Comparison of ENCODE assay signal across 21 cellular contexts in genomic region chr12:62827042-62827441, GRCh38.
DNase-seq lines count a peak whose midpoint lies in the region; ATAC-seq and TF ChIP-seq lines count a peak whose summit lies in the region.
"Had no signal": no experiment of that assay in that cellular context is flagged by ENCODE, and none has a peak within 500 bp of the region (broad histone marks: within the 10 kb centered on the region; RNA-seq: fewer than 3 reads in every experiment).

No MANE protein-coding gene starts in this region.

- H3K27ac Mint-ChIP-seq in chondrocyte (ENCODE audit: unreplicated experiment) (no peak overlapping the region), neural progenitor cell (no peak overlapping the region)
- H3K27ac Mint-ChIP-seq in T-helper 2 cell treated with Interferon-gamma antibody and Interleukin-4, amounts not matched to agents 5 μg/mL and 100 μg/mL, for 36 hours = no peak overlapping the region
- H3K27ac Mint-ChIP-seq: IgD-negative memory B cell; natural killer cell treated with Interleukin-12 subunit alpha and Interleukin-12 subunit beta and Interleukin-15 and Interleukin-18, amount 100 ng/mL, for 72 hours; T-cell had no signal

- H3K4me1 Mint-ChIP-seq in chondrocyte (ENCODE audit: low read depth) = peaks cover 6% of the 10 kb centered on the region
- peaks cover 2% of the 10 kb centered on the region for H3K4me1 Mint-ChIP-seq in neural progenitor cell
- H3K4me1 Mint-ChIP-seq in T-helper 2 cell treated with Interferon-gamma antibody and Interleukin-4, amounts not matched to agents 5 μg/mL and 100 μg/mL, for 36 hours (ENCODE audit: low read depth) = no peaks in the 10 kb centered on the region
- H3K4me1 Mint-ChIP-seq: IgD-negative memory B cell, T-cell had no signal

- H3K27me3 ChIP-seq in GM06990 (replicated peaks; ENCODE audit: control insufficient read depth, insufficient read depth, low read length) = no peaks in the 10 kb centered on the region; the same call in 1 of the 2 replicates
- H3K27me3 ChIP-seq in Loucy (ENCODE audit: insufficient read depth, low read length, poor library complexity, severe bottlenecking) = no peaks in the 10 kb centered on the region
- no peaks in the 10 kb centered on the region for H3K27me3 ChIP-seq in neural progenitor cell
- H3K27me3 ChIP-seq: esophagus muscularis mucosa had no signal

- no peak overlapping the region for H3K4me3 ChIP-seq in GM06990 (replicated peaks; ENCODE audit: low read depth, low read length)
- no peak overlapping the region for H3K4me3 ChIP-seq in Loucy (ENCODE audit: low read length, poor library complexity, severe bottlenecking)
- no peak overlapping the region for H3K4me3 ChIP-seq in neural progenitor cell
- H3K4me3 ChIP-seq: esophagus muscularis mucosa, thoracic aorta had no signal

- H3K27ac ChIP-seq in neural progenitor cell = no peak overlapping the region
- H3K27ac ChIP-seq: esophagus muscularis mucosa, thoracic aorta had no signal

- no peak for TF ChIP-seq POLR2A in GM18505 (IDR thresholded peaks at IDR 0.05; ENCODE audit: borderline replicate concordance, extremely low read depth, insufficient read depth, insufficient read length)

- TF ChIP-seq CTCF in GM06990 (IDR thresholded peaks at IDR 0.05; ENCODE audit: insufficient read depth, low read length, poor library complexity, severe bottlenecking) = peak; percentile 11
- peak; percentile 38 for TF ChIP-seq CTCF in Loucy (conservative IDR thresholded peaks at IDR 0.05; ENCODE audit: low read length)
- TF ChIP-seq CTCF in chondrocyte (IDR thresholded peaks at IDR 0.05) = peak; percentile 24
- TF ChIP-seq CTCF in neural progenitor cell (IDR thresholded peaks at IDR 0.05) = peak; percentile 24

- H3K4me2 ChIP-seq in Loucy (ENCODE audit: low read depth, low read length, poor library complexity, severe bottlenecking) (no peak overlapping the region), neural progenitor cell (no peak overlapping the region)

- no peak for ATAC-seq in GM18505 (IDR thresholded peaks at IDR 0.05; ENCODE audit: unreplicated experiment)
- ATAC-seq: natural killer cell treated with Interleukin-12 subunit alpha and Interleukin-12 subunit beta and Interleukin-15 and Interleukin-18, amount 100 ng/mL, for 72 hours; T-cell had no signal

- DNase-seq in GM06990 (ENCODE audit: extremely low read depth, insufficient read length) (no peak), chondrocyte (ENCODE audit: low spot score) (no peak), neural progenitor cell (ENCODE audit: low spot score) (no peak), ACHN (no peak)
- DNase-seq in T-helper 2 cell treated with Interferon-gamma antibody and Interleukin-4, amounts not matched to agents 5 μg/mL and 100 μg/mL, for 36 hours (ENCODE audit: low spot score) = no peak
- DNase-seq: activated CD4-positive, alpha-beta T cell treated with anti-CD3 and anti-CD28 coated beads, Interleukin-2, amount 50 U/mL, for 1 hour; activated effector memory CD4-positive, alpha-beta T cell treated with Interleukin-2 at 50 U/mL for 16 hours; head of caudate nucleus; midbrain; NCI-H748 treated with DMSO at 0.1 percent for 48 hours; posterior cingulate gyrus; SHP77; stimulated activated CD4-positive, alpha-beta T cell treated with anti-CD3 and anti-CD28 coated beads, Interleukin-1b, Interleukin-23, amount 100 ng/mL, for 48 hours; stimulated activated naive CD4-positive, alpha-beta T cell; T-cell had no signal

- H3K9me3 Mint-ChIP-seq in chondrocyte (ENCODE audit: low read depth) (peaks cover 2% of the 10 kb centered on the region), neural progenitor cell (peaks cover 15% of the 10 kb centered on the region)
- no peaks in the 10 kb centered on the region for H3K9me3 Mint-ChIP-seq in T-helper 2 cell treated with Interferon-gamma antibody and Interleukin-4, amounts not matched to agents 5 μg/mL and 100 μg/mL, for 36 hours
- H3K9me3 Mint-ChIP-seq: natural killer cell treated with Interleukin-12 subunit alpha and Interleukin-12 subunit beta and Interleukin-15 and Interleukin-18, amount 100 ng/mL, for 72 hours had no signal

- H3K36me3 Mint-ChIP-seq in chondrocyte (ENCODE audit: low read depth) (peaks cover 14% of the 10 kb centered on the region), neural progenitor cell (peaks cover 17% of the 10 kb centered on the region)
- H3K36me3 Mint-ChIP-seq in T-helper 2 cell treated with Interferon-gamma antibody and Interleukin-4, amounts not matched to agents 5 μg/mL and 100 μg/mL, for 36 hours (ENCODE audit: low read depth) = no peaks in the 10 kb centered on the region
- H3K36me3 Mint-ChIP-seq: IgD-negative memory B cell; natural killer cell treated with Interleukin-12 subunit alpha and Interleukin-12 subunit beta and Interleukin-15 and Interleukin-18, amount 100 ng/mL, for 72 hours; T-cell had no signal

- no peaks in the 10 kb centered on the region for H3K36me3 ChIP-seq in GM06990 (ENCODE audit: control insufficient read depth, insufficient read depth, low read length)
- H3K36me3 ChIP-seq in Loucy (ENCODE audit: insufficient read depth, low read length) = peaks cover 41% of the 10 kb centered on the region; the same call in 1 of the 2 replicates
- no peaks in the 10 kb centered on the region for H3K36me3 ChIP-seq in neural progenitor cell
- H3K36me3 ChIP-seq: esophagus muscularis mucosa, thoracic aorta had no signal

- H3K9ac ChIP-seq in Loucy (ENCODE audit: low read depth, low read length, poor library complexity, severe bottlenecking) (no peak overlapping the region), neural progenitor cell (no peak overlapping the region)

- H3K79me2 ChIP-seq in Loucy (ENCODE audit: insufficient read depth, low read length) (peaks cover 3% of the 10 kb centered on the region; the same call in 1 of the 2 replicates), neural progenitor cell (ENCODE audit: low read depth) (no peaks in the 10 kb centered on the region)

- H4K20me1 ChIP-seq in Loucy (ENCODE audit: insufficient read depth, low read length, poor library complexity, severe bottlenecking) (no peaks in the 10 kb centered on the region), neural progenitor cell (ENCODE audit: low read depth) (no peaks in the 10 kb centered on the region)

- no peak overlapping the region for H3K4me3 Mint-ChIP-seq in chondrocyte (ENCODE audit: unreplicated experiment)
- H3K4me3 Mint-ChIP-seq in neural progenitor cell = no peak overlapping the region
- no peak overlapping the region for H3K4me3 Mint-ChIP-seq in T-helper 2 cell treated with Interferon-gamma antibody and Interleukin-4, amounts not matched to agents 5 μg/mL and 100 μg/mL, for 36 hours
- H3K4me3 Mint-ChIP-seq: IgD-negative memory B cell; natural killer cell treated with Interleukin-12 subunit alpha and Interleukin-12 subunit beta and Interleukin-15 and Interleukin-18, amount 100 ng/mL, for 72 hours; T-cell had no signal

- in situ Hi-C loops in ACHN (cut with HindIII; ENCODE audit: low pct_ligation_motif_present, low pct_unique_long_range_greater_than_20kb, low sequenced_read_pairs) = no loop called here

- no peak overlapping the region for H2AFZ ChIP-seq in Loucy (ENCODE audit: low read length)
- no peak overlapping the region for H2AFZ ChIP-seq in neural progenitor cell (replicated peaks)

- no peaks in the 10 kb centered on the region for H3K27me3 Mint-ChIP-seq in chondrocyte (ENCODE audit: low read depth)
- H3K27me3 Mint-ChIP-seq in neural progenitor cell (ENCODE audit: insufficient read depth, low read depth) = peaks cover 5% of the 10 kb centered on the region
- peaks cover 14% of the 10 kb centered on the region for H3K27me3 Mint-ChIP-seq in T-helper 2 cell treated with Interferon-gamma antibody and Interleukin-4, amounts not matched to agents 5 μg/mL and 100 μg/mL, for 36 hours (ENCODE audit: low read depth)

- H3K9me3 ChIP-seq in Loucy (ENCODE audit: insufficient read depth, low read depth, low read length) = no peaks in the 10 kb centered on the region
- H3K9me3 ChIP-seq in neural progenitor cell (ENCODE audit: low read depth) = no peaks in the 10 kb centered on the region
- H3K9me3 ChIP-seq: esophagus muscularis mucosa, thoracic aorta had no signal

- no peaks in the 10 kb centered on the region for H3F3A ChIP-seq in Loucy (ENCODE audit: low read depth)
- no peaks in the 10 kb centered on the region for H3F3A ChIP-seq in neural progenitor cell (ENCODE audit: low read depth)

- H3K4me1 ChIP-seq in Loucy (ENCODE audit: insufficient read depth, low read length, poor library complexity, severe bottlenecking) = no peaks in the 10 kb centered on the region
- H3K4me1 ChIP-seq in neural progenitor cell = no peaks in the 10 kb centered on the region
- H3K4me1 ChIP-seq: esophagus muscularis mucosa had no signal

- H3K9me2 ChIP-seq in Loucy (replicated peaks; ENCODE audit: low read depth, low read length) = no peaks in the 10 kb centered on the region
